In the genomic region with DNA sequence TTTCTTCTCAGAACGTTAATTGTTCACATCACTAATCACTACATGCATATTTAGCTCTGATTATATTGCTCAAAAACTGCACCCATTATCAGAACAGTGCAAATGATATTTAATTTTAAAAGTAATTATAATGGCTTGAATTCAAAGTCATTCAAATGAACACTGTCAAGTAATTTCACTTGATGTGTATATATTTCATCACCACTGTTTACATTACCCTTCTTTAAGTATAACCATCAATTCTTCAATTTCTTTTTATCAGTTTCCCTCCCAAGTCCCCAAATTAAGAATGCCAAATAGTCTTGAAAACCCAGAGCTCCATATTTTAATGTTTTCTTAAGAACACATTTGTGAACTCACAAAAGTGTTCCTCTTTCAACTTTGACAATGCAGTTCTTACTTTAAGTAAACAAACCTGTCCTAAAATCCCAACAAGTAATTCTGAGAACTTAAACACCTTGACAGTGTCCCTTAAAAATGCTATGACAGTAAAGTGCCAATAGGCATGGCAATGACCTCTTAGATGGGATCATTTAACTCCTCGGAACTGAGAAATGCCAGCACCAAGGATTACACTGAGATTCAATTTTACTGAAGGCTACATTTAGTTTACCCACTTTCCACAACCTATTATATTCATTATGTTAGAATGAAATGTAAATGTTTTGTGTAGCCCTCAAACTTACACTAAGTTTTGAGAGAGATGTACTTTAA, we compare ENCODE assay signal across 1 cellular context.
A peak's percentile ranks its signal among the peaks of the same experiment; 100 is the strongest.
TF ChIP-seq lines count a peak whose summit lies in the region.

No MANE protein-coding gene starts in this region.

TF ChIP-seq in GM23338, 12 proteins besides CTCF, POLR2A, EP300 and RAD21:
- TF ChIP-seq POLR2AphosphoS5 (IDR thresholded peaks at IDR 0.05; ENCODE audit: low read depth) = peak; percentile 23; the same call in 1 of the 2 replicates
- no peak for TF ChIP-seq ETS1 (IDR thresholded peaks at IDR 0.05)
- TF ChIP-seq, protein P1, sequence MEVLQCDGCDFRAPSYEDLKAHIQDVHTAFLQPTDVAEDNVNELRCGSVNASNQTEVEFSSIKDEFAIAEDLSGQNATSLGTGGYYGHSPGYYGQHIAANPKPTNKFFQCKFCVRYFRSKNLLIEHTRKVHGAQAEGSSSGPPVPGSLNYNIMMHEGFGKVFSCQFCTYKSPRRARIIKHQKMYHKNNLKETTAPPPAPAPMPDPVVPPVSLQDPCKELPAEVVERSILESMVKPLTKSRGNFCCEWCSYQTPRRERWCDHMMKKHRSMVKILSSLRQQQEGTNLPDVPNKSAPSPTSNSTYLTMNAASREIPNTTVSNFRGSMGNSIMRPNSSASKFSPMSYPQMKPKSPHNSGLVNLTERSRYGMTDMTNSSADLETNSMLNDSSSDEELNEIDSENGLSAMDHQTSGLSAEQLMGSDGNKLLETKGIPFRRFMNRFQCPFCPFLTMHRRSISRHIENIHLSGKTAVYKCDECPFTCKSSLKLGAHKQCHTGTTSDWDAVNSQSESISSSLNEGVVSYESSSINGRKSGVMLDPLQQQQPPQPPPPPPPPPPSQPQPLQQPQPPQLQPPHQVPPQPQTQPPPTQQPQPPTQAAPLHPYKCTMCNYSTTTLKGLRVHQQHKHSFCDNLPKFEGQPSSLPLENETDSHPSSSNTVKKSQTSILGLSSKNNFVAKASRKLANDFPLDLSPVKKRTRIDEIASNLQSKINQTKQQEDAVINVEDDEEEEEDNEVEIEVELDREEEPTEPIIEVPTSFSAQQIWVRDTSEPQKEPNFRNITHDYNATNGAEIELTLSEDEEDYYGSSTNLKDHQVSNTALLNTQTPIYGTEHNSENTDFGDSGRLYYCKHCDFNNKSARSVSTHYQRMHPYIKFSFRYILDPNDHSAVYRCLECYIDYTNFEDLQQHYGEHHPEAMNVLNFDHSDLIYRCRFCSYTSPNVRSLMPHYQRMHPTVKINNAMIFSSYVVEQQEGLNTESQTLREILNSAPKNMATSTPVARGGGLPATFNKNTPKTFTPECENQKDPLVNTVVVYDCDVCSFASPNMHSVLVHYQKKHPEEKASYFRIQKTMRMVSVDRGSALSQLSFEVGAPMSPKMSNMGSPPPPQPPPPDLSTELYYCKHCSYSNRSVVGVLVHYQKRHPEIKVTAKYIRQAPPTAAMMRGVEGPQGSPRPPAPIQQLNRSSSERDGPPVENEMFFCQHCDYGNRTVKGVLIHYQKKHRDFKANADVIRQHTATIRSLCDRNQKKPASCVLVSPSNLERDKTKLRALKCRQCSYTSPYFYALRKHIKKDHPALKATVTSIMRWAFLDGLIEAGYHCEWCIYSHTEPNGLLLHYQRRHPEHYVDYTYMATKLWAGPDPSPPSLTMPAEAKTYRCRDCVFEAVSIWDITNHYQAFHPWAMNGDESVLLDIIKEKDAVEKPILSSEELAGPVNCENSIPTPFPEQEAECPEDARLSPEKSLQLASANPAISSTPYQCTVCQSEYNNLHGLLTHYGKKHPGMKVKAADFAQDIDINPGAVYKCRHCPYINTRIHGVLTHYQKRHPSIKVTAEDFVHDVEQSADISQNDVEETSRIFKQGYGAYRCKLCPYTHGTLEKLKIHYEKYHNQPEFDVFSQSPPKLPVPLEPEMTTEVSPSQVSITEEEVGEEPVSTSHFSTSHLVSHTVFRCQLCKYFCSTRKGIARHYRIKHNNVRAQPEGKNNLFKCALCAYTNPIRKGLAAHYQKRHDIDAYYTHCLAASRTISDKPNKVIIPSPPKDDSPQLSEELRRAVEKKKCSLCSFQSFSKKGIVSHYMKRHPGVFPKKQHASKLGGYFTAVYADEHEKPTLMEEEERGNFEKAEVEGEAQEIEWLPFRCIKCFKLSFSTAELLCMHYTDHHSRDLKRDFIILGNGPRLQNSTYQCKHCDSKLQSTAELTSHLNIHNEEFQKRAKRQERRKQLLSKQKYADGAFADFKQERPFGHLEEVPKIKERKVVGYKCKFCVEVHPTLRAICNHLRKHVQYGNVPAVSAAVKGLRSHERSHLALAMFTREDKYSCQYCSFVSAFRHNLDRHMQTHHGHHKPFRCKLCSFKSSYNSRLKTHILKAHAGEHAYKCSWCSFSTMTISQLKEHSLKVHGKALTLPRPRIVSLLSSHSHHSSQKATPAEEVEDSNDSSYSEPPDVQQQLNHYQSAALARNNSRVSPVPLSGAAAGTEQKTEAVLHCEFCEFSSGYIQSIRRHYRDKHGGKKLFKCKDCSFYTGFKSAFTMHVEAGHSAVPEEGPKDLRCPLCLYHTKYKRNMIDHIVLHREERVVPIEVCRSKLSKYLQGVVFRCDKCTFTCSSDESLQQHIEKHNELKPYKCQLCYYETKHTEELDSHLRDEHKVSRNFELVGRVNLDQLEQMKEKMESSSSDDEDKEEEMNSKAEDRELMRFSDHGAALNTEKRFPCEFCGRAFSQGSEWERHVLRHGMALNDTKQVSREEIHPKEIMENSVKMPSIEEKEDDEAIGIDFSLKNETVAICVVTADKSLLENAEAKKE (CRISPR knock-in tag; IDR thresholded peaks at IDR 0.05) = no peak
